Comparison of ENCODE assay signal across 19 cellular contexts in the genomic region with DNA sequence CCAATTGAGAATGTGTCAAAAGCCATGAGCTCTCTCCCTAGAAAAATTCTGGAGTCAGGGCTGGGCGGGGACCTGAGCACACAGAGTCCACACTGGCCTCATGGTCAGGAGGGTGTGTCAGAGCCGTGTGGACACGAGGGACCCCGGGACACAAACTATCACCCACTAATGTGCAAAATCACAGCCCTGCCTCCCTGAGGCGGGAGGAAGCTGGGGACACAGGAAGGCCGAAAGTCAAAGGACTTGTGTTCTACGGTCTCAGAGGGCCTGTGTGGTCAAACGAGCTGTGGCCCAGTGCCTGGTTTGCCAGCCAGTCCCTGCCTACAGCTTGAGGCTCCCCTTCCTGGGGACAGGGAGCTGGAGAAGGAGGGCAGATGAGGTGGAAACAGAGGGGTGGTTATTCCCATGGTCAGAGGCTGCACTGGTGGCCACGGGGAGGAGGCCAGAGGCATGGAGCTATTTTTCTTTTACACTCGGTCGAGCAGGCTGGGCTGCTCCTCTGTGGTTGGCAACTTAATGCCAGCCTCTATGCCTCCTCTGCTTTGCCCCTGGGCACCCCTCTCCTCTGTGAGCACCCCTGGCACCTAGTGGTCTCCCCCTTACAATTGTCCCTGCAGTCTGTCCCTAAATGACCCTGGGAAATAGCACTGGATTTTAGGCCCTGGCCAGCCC. TPM values are rescaled to one million over a fixed set of nuclear protein-coding genes. Genes with fewer than 3 reads are reported as not detected.
DNase-seq lines count a peak whose midpoint lies in the region; ATAC-seq and TF ChIP-seq lines count a peak whose summit lies in the region.
"Had no signal": no experiment of that assay in that cellular context is flagged by ENCODE, and none has a peak within 500 bp of the region (broad histone marks: within the 10 kb centered on the region; RNA-seq: fewer than 3 reads in every experiment).

No MANE protein-coding gene starts in this region.

- H3K4me1 ChIP-seq in Caco-2 = peaks cover 38% of the 10 kb centered on the region
- H3K4me1 ChIP-seq in Karpas-422 (ENCODE audit: low read length) = no peaks in the 10 kb centered on the region

- no peaks in the 10 kb centered on the region for H4K20me1 ChIP-seq in Karpas-422 (ENCODE audit: insufficient read depth, low read depth, low read length)

- H3K27me3 Mint-ChIP-seq in Caco-2 (ENCODE audit: insufficient read depth, unreplicated experiment) = no peaks in the 10 kb centered on the region
- H3K27me3 Mint-ChIP-seq in glutamatergic neuron (ENCODE audit: unreplicated experiment) = peaks cover 13% of the 10 kb centered on the region
- H3K27me3 Mint-ChIP-seq: IgD-negative memory B cell, naive B cell had no signal

- DNase-seq in Caco-2 (no peak), RWPE1 (ENCODE audit: low spot score) (no peak), glutamatergic neuron (no peak), sciatic nerve (ENCODE audit: low spot score) (no peak), Karpas-422 (no peak), cerebellar nuclear complex (lab: John Stamatoyannopoulos, UW) (no peak)
- DNase-seq: activated CD4-positive, alpha-beta T cell treated with anti-CD3 and anti-CD28 coated beads for 48 hours; activated CD8-positive, alpha-beta memory T cell treated with anti-CD3 and anti-CD28 coated beads for 24 hours; activated effector memory CD4-positive, alpha-beta T cell treated with Interleukin-2 at 50 U/mL for 16 hours; foreskin fibroblast; GDM1; naive B cell; NCI-H524 treated with DMSO at 0.1 percent for 48 hours; nucleus accumbens; PC-9; SHP77 had no signal

- CTCF ChIA-PET in Caco-2 (lab: Charles Lee) = interaction anchor here (1.2 kb wide), 1 partner anchor 57 kb away, joined by 3 read pairs; no protein-coding TSS in a partner anchor
- CTCF ChIA-PET in RWPE1 (lab: Yijun Ruan, JAX) = interaction anchor here (1.7 kb wide), 1 partner anchor 57 kb away, joined by 5 read pairs; no protein-coding TSS in a partner anchor

- no TSS peak for BruUV-seq in Caco-2 (replicated peaks; lab: Mats Ljungman, UMichigan)

- no peaks in the 10 kb centered on the region for H3K9me2 ChIP-seq in Karpas-422 (replicated peaks; ENCODE audit: insufficient read depth, low read length)

- no peaks in the 10 kb centered on the region for H3K36me3 ChIP-seq in Caco-2 (ENCODE audit: control insufficient read depth, insufficient read depth, low read length)
- no peaks in the 10 kb centered on the region for H3K36me3 ChIP-seq in Karpas-422 (ENCODE audit: insufficient read depth, low read length)

- no peak overlapping the region for H2AFZ ChIP-seq in Karpas-422 (ENCODE audit: low read length)
- H2AFZ ChIP-seq: PC-9 had no signal

- ATAC-seq in sciatic nerve = peak; percentile 29
- ATAC-seq in GM18867 (IDR thresholded peaks at IDR 0.05; ENCODE audit: unreplicated experiment) = no peak
- ATAC-seq in HG03175 (IDR thresholded peaks at IDR 0.05; ENCODE audit: unreplicated experiment) = no peak

- H3K27ac Mint-ChIP-seq in Caco-2 (ENCODE audit: unreplicated experiment) = peak overlapping the region; percentile 70
- peak overlapping the region; percentile 73 for H3K27ac Mint-ChIP-seq in glutamatergic neuron (ENCODE audit: unreplicated experiment)
- H3K27ac Mint-ChIP-seq: IgD-negative memory B cell had no signal

- no peaks in the 10 kb centered on the region for H3K27me3 ChIP-seq in Caco-2 (replicated peaks; ENCODE audit: control insufficient read depth, insufficient read depth, low read length)
- no peaks in the 10 kb centered on the region for H3K27me3 ChIP-seq in Karpas-422 (ENCODE audit: low read length)

- H3K4me1 Mint-ChIP-seq in Caco-2 (ENCODE audit: low read depth, unreplicated experiment) (peaks cover 6% of the 10 kb centered on the region), glutamatergic neuron (ENCODE audit: low read depth, unreplicated experiment) (peaks cover 21% of the 10 kb centered on the region)
- H3K4me1 Mint-ChIP-seq: IgD-negative memory B cell, naive B cell had no signal

- H3K9ac ChIP-seq in Karpas-422 (ENCODE audit: low read length) = no peak overlapping the region

- no peak overlapping the region for H3K4me2 ChIP-seq in Karpas-422 (ENCODE audit: low read depth, low read length, poor library complexity, severe bottlenecking)
- H3K4me2 ChIP-seq: PC-9 had no signal

- H3K9me3 Mint-ChIP-seq in Caco-2 (ENCODE audit: unreplicated experiment) (no peaks in the 10 kb centered on the region), glutamatergic neuron (ENCODE audit: unreplicated experiment) (peaks cover 1% of the 10 kb centered on the region)
- H3K9me3 Mint-ChIP-seq: IgD-negative memory B cell, naive B cell had no signal

- no peak overlapping the region for H3K4me3 Mint-ChIP-seq in Caco-2 (ENCODE audit: unreplicated experiment)
- no peak overlapping the region for H3K4me3 Mint-ChIP-seq in glutamatergic neuron (ENCODE audit: unreplicated experiment)
- H3K4me3 Mint-ChIP-seq: IgD-negative memory B cell, naive B cell had no signal

- TF ChIP-seq CTCF in Caco-2 (IDR thresholded peaks at IDR 0.05; ENCODE audit: insufficient read depth in 1 of 2, low read depth in 1 of 2, low read length in 1 of 2, severe bottlenecking in 1 of 2, unreplicated experiment in 1 of 2) = no peak
- TF ChIP-seq CTCF in RWPE1 (conservative IDR thresholded peaks at IDR 0.05; ENCODE audit: low read depth) = no peak
- no peak for TF ChIP-seq CTCF in glutamatergic neuron (IDR thresholded peaks at IDR 0.05; ENCODE audit: partially characterized antibody, unreplicated experiment)

- POLR2A ChIA-PET in Caco-2 (lab: Charles Lee) = no interaction called here
- POLR2A ChIA-PET in RWPE1 (lab: Yijun Ruan, JAX; ENCODE audit: low non-redundant PET) = no interaction called here

- H3K4me3 ChIP-seq in Caco-2 (ENCODE audit: low read depth, low read length) (no peak overlapping the region), Karpas-422 (ENCODE audit: low read length) (no peak overlapping the region)
- H3K4me3 ChIP-seq: PC-9 had no signal

- H3K79me2 ChIP-seq in Karpas-422 (ENCODE audit: low read length) = no peaks in the 10 kb centered on the region

- intact Hi-C loops in Caco-2 (cut with micrococcal nuclease; ENCODE audit: unreplicated experiment) (no loop called here), sciatic nerve (cut with DNase I) (no loop called here)

- H3K27ac ChIP-seq in RWPE1 = peak overlapping the region; percentile 62
- H3K27ac ChIP-seq in Karpas-422 (ENCODE audit: low read length) = no peak overlapping the region
- H3K27ac ChIP-seq: PC-9 had no signal

- H3K9me3 ChIP-seq in Caco-2 (no peaks in the 10 kb centered on the region), Karpas-422 (ENCODE audit: low read length) (no peaks in the 10 kb centered on the region)

- peaks cover 5% of the 10 kb centered on the region for H3K36me3 Mint-ChIP-seq in Caco-2 (ENCODE audit: insufficient read depth, unreplicated experiment)
- no peaks in the 10 kb centered on the region for H3K36me3 Mint-ChIP-seq in glutamatergic neuron (ENCODE audit: unreplicated experiment)
- H3K36me3 Mint-ChIP-seq: naive B cell had no signal

RNA-seq across cellular contexts. Expression of gene LRRC75A, which starts 27.2 kb away (rescaled TPM):
- 4.0 and 4.5 TPM in 2 replicates for total RNA-seq in Caco-2 (2022)
- 7.3 TPM for total RNA-seq in glutamatergic neuron (ENCODE audit: unreplicated experiment)
- 7.0 TPM for total RNA-seq in sciatic nerve
- 2.4 and 5.2 TPM in 2 replicates for total RNA-seq in Karpas-422 (2014; rRNA removed; shearing (Covaris generic); ENCODE audit: low replicate concordance)

RNA-seq across cellular contexts. Expression of gene TRPV2, which starts 49.4 kb away (rescaled TPM):
- total RNA-seq in Caco-2 (2022) (0.28 and 0.41 TPM in 2 replicates), glutamatergic neuron (ENCODE audit: unreplicated experiment) (27.0 TPM), sciatic nerve (26.3 TPM)
- 14.2 and 30.1 TPM in 2 replicates for total RNA-seq in Karpas-422 (2014; rRNA removed; shearing (Covaris generic); ENCODE audit: low replicate concordance)

Comparison
In these comparisons a context has a peak if more than half of its experiments do, and no peak if none do; other contexts are left out.
1. RNA of gene TRPV2, which starts 49.4 kb away (total RNA-seq): 27.0 TPM in glutamatergic neuron (single experiment), 26.3 TPM in sciatic nerve (single experiment) and 14.2 to 30.1 TPM in Karpas-422; 0.28 to 0.41 TPM in Caco-2; every median in the first group is over 10 times any median in the second.